ENCODE assay signal across 11 cellular contexts in the genomic region with DNA sequence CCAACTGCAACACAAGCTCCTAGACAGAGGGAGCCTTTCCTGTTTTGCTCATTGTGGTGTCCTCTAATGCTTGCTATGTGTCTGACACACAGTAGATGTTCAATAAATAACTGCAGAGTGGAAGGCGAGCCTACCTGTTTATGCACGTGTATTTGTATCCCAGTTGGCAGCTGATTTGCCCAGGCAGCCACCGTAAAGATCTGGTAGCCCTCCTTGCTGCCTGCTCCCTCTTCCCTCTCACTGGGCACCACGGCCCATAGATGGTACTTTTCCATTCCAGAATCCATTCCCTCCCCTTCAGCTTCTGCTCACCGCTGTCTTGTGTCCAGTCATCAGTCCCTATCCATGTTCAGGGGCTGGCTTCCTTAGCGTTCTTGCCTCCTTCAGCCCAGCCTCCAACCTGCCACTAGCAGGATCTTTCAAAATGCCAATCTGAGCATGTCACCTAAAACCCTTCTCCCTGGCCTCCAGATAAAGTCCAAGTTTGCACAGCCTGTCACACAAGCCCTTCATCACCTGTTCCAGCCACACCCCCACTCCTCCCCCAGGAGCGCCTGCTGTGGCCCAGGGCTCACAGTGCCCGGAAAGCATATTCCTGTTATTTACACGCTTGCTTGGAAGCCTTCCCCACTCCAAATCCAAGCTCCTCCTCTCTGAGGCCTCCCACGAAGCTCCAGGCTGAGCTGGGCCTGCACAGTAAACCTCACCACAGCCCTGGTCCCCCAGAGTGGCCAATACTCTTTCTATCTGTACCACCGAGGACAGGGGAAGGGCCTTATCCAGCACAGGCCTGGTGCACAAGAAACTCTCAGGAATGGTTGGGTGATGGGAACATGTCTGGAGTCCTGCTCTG. TPM values are rescaled to one million over a fixed set of nuclear protein-coding genes. Genes with fewer than 3 reads are reported as not detected.
DNase-seq lines count a peak whose midpoint lies in the region; ATAC-seq, FAIRE-seq and TF ChIP-seq lines count a peak whose summit lies in the region.
"Had no signal": no experiment of that assay in that cellular context is flagged by ENCODE, and none has a peak within 500 bp of the region (broad histone marks: within the 10 kb centered on the region; RNA-seq: fewer than 3 reads in every experiment).

No MANE protein-coding gene starts in this region.

- H3K4me3 ChIP-seq in body of pancreas (no peak overlapping the region), HepG2 (replicated peaks in 1 of 3; ENCODE audit: insufficient read depth in 1 of 3, low read depth in 2 of 3, low read length in 3 of 3) (peak overlapping the region in 2 of 3 experiments; percentile 14 to 46; a peak in 3 of 6 replicates), spleen (no peak overlapping the region)

- H3K4me1 ChIP-seq in body of pancreas (peaks cover 17% of the 10 kb centered on the region), HepG2 (ENCODE audit: insufficient read depth, low read length) (peaks cover 35% of the 10 kb centered on the region), spleen (peaks cover 8 to 25% (median 14%) of the 10 kb centered on the region in 6 donors)

- H3K27ac Mint-ChIP-seq in HFFc6: peak overlapping the region; percentile 47

- TF ChIP-seq RAD21 in HepG2 (CRISPR knock-in tag; IDR thresholded peaks at IDR 0.05): no peak

- no peaks in the 10 kb centered on the region for H4K20me1 ChIP-seq in HepG2 (ENCODE audit: insufficient read depth, low read length)

- TF ChIP-seq CTCF in HFFc6 (IDR thresholded peaks at IDR 0.05) (no peak), body of pancreas (IDR thresholded peaks at IDR 0.05) (no peak), HepG2 (CRISPR knock-in tag; IDR thresholded peaks at IDR 0.05) (0 out of 2 replicates have a peak, but pooled peaks have one; percentile 14), spleen (IDR thresholded peaks at IDR 0.05 in 8 of 11, conservative IDR thresholded peaks at IDR 0.05 in 3 of 11) (no peak)

- DNase-seq in HFFc6 (no peak), body of pancreas (peak; percentile 60 to 76 (median 68)), HepG2 (ENCODE audit: low spot score) (peak; percentile 91), spleen (peak; percentile 54), NCI-H82 (lab: John Stamatoyannopoulos, UW) (no peak), cerebellar nuclear complex (lab: John Stamatoyannopoulos, UW) (no peak)
- DNase-seq: EL, NCI-H2171 treated with DMSO at 0.1 percent for 48 hours had no signal

- POLR2A ChIA-PET in HepG2 (lab: Yijun Ruan, JAX): interaction anchor here (0.9 to 3.2 kb wide), 4 partner anchors 16 to 44 kb away, joined by 3 to 18 read pairs (median 6); a partner anchor contains a TSS

- H3K79me2 ChIP-seq in HepG2 (ENCODE audit: insufficient read depth, low read length): no peaks in the 10 kb centered on the region

- no peaks in the 10 kb centered on the region for H3K27me3 ChIP-seq in body of pancreas
- no peaks in the 10 kb centered on the region for H3K27me3 ChIP-seq in HepG2 (ENCODE audit: control insufficient read depth in 1 of 2, insufficient read depth in 2 of 2, low read length in 2 of 2)
- H3K27me3 ChIP-seq in spleen (replicated peaks in 1 of 7): no peaks in the 10 kb centered on the region

- TF ChIP-seq POLR2A in body of pancreas (IDR thresholded peaks at IDR 0.05) (no peak), HepG2 (IDR thresholded peaks at IDR 0.05; ENCODE audit: insufficient read depth in 1 of 2, low read depth in 2 of 2, low read length in 2 of 2) (no peak), spleen (IDR thresholded peaks at IDR 0.05) (no peak)

- peak; percentile 96 for FAIRE-seq in HepG2 (lab: Jason Lieb, UNC)

- BruUV-seq in HepG2 (replicated peaks; lab: Mats Ljungman, UMichigan): TSS peak; percentile 65

- no peak overlapping the region for H3K4me3 Mint-ChIP-seq in HFFc6
- H3K4me3 Mint-ChIP-seq: central memory CD8-positive, alpha-beta T cell had no signal

- TF ChIP-seq EP300 in HepG2 (IDR thresholded peaks at IDR 0.05; ENCODE audit: low read depth in 2 of 2, low read length in 2 of 2): peak in 1 of 2 experiments; percentile 56; a peak in 1 of 4 replicates
- TF ChIP-seq EP300 in HepG2 (CRISPR knock-in tag; IDR thresholded peaks at IDR 0.05; ENCODE audit: borderline replicate concordance): peak; percentile 49; the same call in 1 of the 2 replicates

- H3K36me3 ChIP-seq in body of pancreas (replicated peaks in 1 of 2; ENCODE audit: insufficient read depth in 1 of 2, low read depth in 2 of 2) (no peaks in the 10 kb centered on the region), HepG2 (replicated peaks in 1 of 2; ENCODE audit: control insufficient read depth in 1 of 2, insufficient read depth in 2 of 2, low read length in 2 of 2) (0 out of 5 replicates have a peak, but pooled peaks cover 0 to 5% of the 10 kb centered on the region in 2 experiments), spleen (peaks cover 0 to 30% (median 0%) of the 10 kb centered on the region in 6 donors)

- H3K27me3 Mint-ChIP-seq in HFFc6 (ENCODE audit: insufficient read depth): peaks cover 2% of the 10 kb centered on the region; the same call in 1 of the 2 replicates
- H3K27me3 Mint-ChIP-seq: central memory CD8-positive, alpha-beta T cell had no signal

- H3K4me2 ChIP-seq in HepG2 (ENCODE audit: low read depth, low read length): peak overlapping the region; percentile 73

- in situ Hi-C loops in HepG2 (cut with HindIII; ENCODE audit: extremely low pct_ligation_motif_present, low pct_unique_long_range_greater_than_20kb): no loop called here

- peak overlapping the region; percentile 32 for H3K9ac ChIP-seq in HepG2 (ENCODE audit: insufficient read depth, low read depth, low read length)

- intact Hi-C loops in body of pancreas (cut with DNase I) (no loop called here), HepG2 (cut with micrococcal nuclease; ENCODE audit: unreplicated experiment) (loop anchor here (1.0 to 2.0 kb wide), 3 partner anchors 21 to 44 kb away; a partner anchor contains a TSS), spleen (cut with DNase I; ENCODE audit: low total_unique reads) (no loop called here)

- WGBS in body of pancreas, 2 donors: 55 to 64% methylated on average over 10 to 11 of the region's 11 CpGs
- WGBS in HepG2 (ENCODE audit: low lambda C conversion rate): 14% methylated on average over 10 of the region's 11 CpGs
- 76 to 88% (median 81%) methylated on average over 11 of the region's 11 CpGs for WGBS in spleen, 5 donors

- ATAC-seq in body of pancreas (peak; percentile 89), HepG2 (peak; percentile 98), HG02571 (IDR thresholded peaks at IDR 0.05; ENCODE audit: unreplicated experiment) (no peak), GM21528 (IDR thresholded peaks at IDR 0.05; ENCODE audit: low FRiP score, unreplicated experiment) (no peak)

- CTCF ChIA-PET in HepG2 (lab: Yijun Ruan, JAX; ENCODE audit: low intra/inter-chr PET ratio, low total read pairs): no interaction called here

- H3K4me1 Mint-ChIP-seq in HFFc6 (ENCODE audit: low read depth): peaks cover 42% of the 10 kb centered on the region

- H3K36me3 Mint-ChIP-seq in HFFc6 (ENCODE audit: low read depth): peaks cover 27% of the 10 kb centered on the region

- H3K9me3 ChIP-seq in body of pancreas: no peaks in the 10 kb centered on the region
- no peaks in the 10 kb centered on the region for H3K9me3 ChIP-seq in HepG2 (ENCODE audit: low read length)
- no peaks in the 10 kb centered on the region for H3K9me3 ChIP-seq in spleen

- no peak overlapping the region for H2AFZ ChIP-seq in HepG2 (ENCODE audit: low read length)

- peak overlapping the region; percentile 44 to 75 (median 54) for H3K27ac ChIP-seq in body of pancreas
- peak overlapping the region; percentile 65 for H3K27ac ChIP-seq in HepG2 (ENCODE audit: extremely low read length, insufficient read depth, low read length)
- peak overlapping the region in 5 of 8 donors; percentile 8 to 62 (median 42) for H3K27ac ChIP-seq in spleen

- no peaks in the 10 kb centered on the region for H3K9me3 Mint-ChIP-seq in HFFc6

TF ChIP-seq in HepG2, 621 proteins besides CTCF, POLR2A, EP300 and RAD21 (continues in another document):
- TF ChIP-seq MTA1 (CRISPR knock-in tag; IDR thresholded peaks at IDR 0.05; ENCODE audit: borderline replicate concordance): peak; percentile 86; the same call in 1 of the 2 replicates

RNA-seq across cellular contexts. Expression of a gene that starts 21.0 kb away (rescaled TPM):
- total RNA-seq in HFFc6 (2021; fragmentation: NEBNext Ultra II Directional; extraction: Animal tissue kit (Norgen Biotek cat#: 25700)): 10 to 100 TPM; 33.2 to 40.3 (median 37.5) TPM
- total RNA-seq in body of pancreas: 10 to 100 TPM; 14.0 to 19.8 TPM
- total RNA-seq in HepG2 (2016; rRNA removed; fragmentation: Illumina TruSeq; extraction: Trizol): 3.1 and 3.9 TPM in 2 replicates
- 0.62 and 0.81 TPM in 2 replicates for total RNA-seq in HepG2 (2016; cell fraction: cytosol; rRNA removed; fragmentation: Illumina TruSeq; extraction: Trizol; ENCODE audit: low read depth)
- total RNA-seq in HepG2 (2016; cell fraction: insoluble cytoplasmic fraction; rRNA removed; fragmentation: Illumina TruSeq; extraction: Trizol): 3.5 and 3.6 TPM in 2 replicates
- 3.7 and 4.0 TPM in 2 replicates for total RNA-seq in HepG2 (2016; cell fraction: membrane; rRNA removed; fragmentation: Illumina TruSeq; extraction: Trizol)
- 2.4 and 2.5 TPM in 2 replicates for total RNA-seq in HepG2 (2016; cell fraction: nucleus; rRNA removed; fragmentation: Illumina TruSeq; extraction: Trizol)
- polyA plus RNA-seq in HepG2 (2011; rRNA removed): 7.7 and 7.9 TPM in 2 replicates
- 6.1 and 7.9 TPM in 2 replicates for polyA plus RNA-seq in HepG2 (2011; cell fraction: cytosol; rRNA removed)
- polyA plus RNA-seq in HepG2 (2011; cell fraction: nucleus; rRNA removed): 5.9 and 9.2 TPM in 2 replicates
- 3.8 and 4.0 TPM in 2 replicates for polyA plus RNA-seq in HepG2 (2012)
- polyA plus RNA-seq in HepG2 (2016; cell fraction: cytosol; fragmentation: Illumina TruSeq; extraction: Trizol; ENCODE audit: low read depth): 0.43 and 0.45 TPM in 2 replicates
- polyA plus RNA-seq in HepG2 (2016; cell fraction: insoluble cytoplasmic fraction; fragmentation: Illumina TruSeq; extraction: Trizol; ENCODE audit: low read depth): 5.1 and 5.5 TPM in 2 replicates
- polyA plus RNA-seq in HepG2 (2016; cell fraction: membrane; fragmentation: Illumina TruSeq; extraction: Trizol; ENCODE audit: low read depth): 2.8 and 3.1 TPM in 2 replicates
- 4.3 and 4.9 TPM in 2 replicates for polyA plus RNA-seq in HepG2 (2016; cell fraction: nucleus; fragmentation: Illumina TruSeq; extraction: Trizol; ENCODE audit: insufficient read depth, low read depth)
- polyA minus RNA-seq in HepG2 (2011; rRNA and poly(A)+ RNA removed; ENCODE audit: low replicate concordance): 4.8 and 18.6 TPM in 2 replicates
- 7.8 and 8.3 TPM in 2 replicates for polyA minus RNA-seq in HepG2 (2011; cell fraction: cytosol; rRNA and poly(A)+ RNA removed)
- polyA minus RNA-seq in HepG2 (2011; cell fraction: nucleus; rRNA and poly(A)+ RNA removed): 3.5 and 3.6 TPM in 2 replicates
- total RNA-seq in spleen: 10 to 100 TPM; 12.6 to 34.1 (median 27.1) TPM
- 10 to 100 TPM in 1 of 3 donors, 1 to 10 TPM in 2; 4.9 to 11.8 (median 5.8) TPM for polyA plus RNA-seq in spleen

Comparison
In these comparisons a context has a peak if more than half of its experiments do, and no peak if none do; other contexts are left out.
1. DNase-seq: peak in body of pancreas (4 of 4), HepG2 (single experiment) and spleen (single experiment); none in HFFc6 (single experiment), NCI-H82 (single experiment) and cerebellar nuclear complex (0 of 2).
2. ATAC-seq: peak in body of pancreas (single experiment) and HepG2 (single experiment); none in HG02571 (single experiment) and GM21528 (single experiment).
3. H3K4me3 ChIP-seq: peak in HepG2 (2 of 3); none in body of pancreas (0 of 2) and spleen (0 of 8).
4. Peak in every context shown above with its lines, with median percentiles within 50 percentile points of each other: H3K27ac ChIP-seq.